21 cellular contexts compared by ENCODE assay signal in the genomic region with DNA sequence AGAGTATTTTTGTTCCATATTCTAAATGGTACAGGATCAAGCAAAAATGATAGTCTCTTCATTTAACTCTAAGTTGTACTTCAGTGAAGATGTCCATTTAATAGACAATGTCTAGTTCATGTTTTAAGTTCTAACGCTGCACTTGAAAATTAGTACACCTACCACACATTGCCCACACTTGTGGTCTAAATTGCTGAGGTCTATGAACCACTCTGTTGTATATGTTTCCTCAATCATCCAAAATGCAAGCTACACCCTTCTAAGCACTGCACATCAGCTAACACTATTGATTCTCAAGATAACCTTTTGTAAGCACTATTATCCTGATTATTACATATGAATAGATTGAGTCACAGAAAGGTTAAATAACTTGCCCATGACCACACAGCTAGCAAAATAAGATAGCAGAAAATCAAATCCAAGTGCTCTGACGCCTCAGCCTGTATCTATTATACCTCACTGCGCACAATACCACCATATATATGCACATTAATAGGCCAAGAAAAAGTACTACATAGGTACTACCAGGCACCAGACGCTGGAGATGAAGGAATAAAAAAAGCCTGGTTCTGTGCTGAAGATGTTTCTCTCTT.
"Had no signal": no experiment of that assay in that cellular context is flagged by ENCODE, and none has a peak within 500 bp of the region (broad histone marks: within the 10 kb centered on the region; RNA-seq: fewer than 3 reads in every experiment).

No MANE protein-coding gene starts in this region.

- DNase-seq: activated CD4-positive, alpha-beta T cell treated with anti-CD3 and anti-CD28 coated beads, Interleukin-2, amount 10 ng/mL, durations not matched to agents 24 days and 14 days; activated CD4-positive, CD25-positive, alpha-beta regulatory T cell; activated CD8-positive, alpha-beta memory T cell treated with anti-CD3 and anti-CD28 coated beads for 24 hours; activated CD8-positive, alpha-beta memory T cell treated with anti-CD3 and anti-CD28 coated beads, Interleukin-2, amount 50 U/mL, for 48 hours; activated effector memory CD4-positive, alpha-beta T cell treated with Interleukin-2 at 50 U/mL for 16 hours; activated naive CD4-positive, alpha-beta T cell treated with anti-CD3 and anti-CD28 coated beads, Interleukin-2, amount 10 ng/mL, durations not matched to agents 7 days and 5 days; activated naive CD8-positive, alpha-beta T cell treated with anti-CD3 and anti-CD28 coated beads, Interleukin-2, amount 50 U/mL, for 24 hours; activated T-cell treated with anti-CD3 and anti-CD28 coated beads, Interleukin-2, amount 50 U/mL, for 48 hours; aorta; effector CD8-positive, alpha-beta T cell; esophagus squamous epithelium; left colon; lower lobe of right lung; occipital lobe; posterior cingulate gyrus; spleen; stimulated activated CD4-positive, alpha-beta T cell treated with anti-CD3 and anti-CD28 coated beads, Interleukin-4, amount 100 ng/mL, for 4 hours; stimulated activated naive CD4-positive, alpha-beta T cell; substantia nigra; SW 1271; tibial artery had no signal

- H3K36me3 Mint-ChIP-seq: activated naive CD4-positive, alpha-beta T cell treated with anti-CD3 and anti-CD28 coated beads, Interleukin-2, amount 10 ng/mL, durations not matched to agents 7 days and 5 days had no signal

- H3K4me3 Mint-ChIP-seq: activated CD4-positive, alpha-beta T cell treated with anti-CD3 and anti-CD28 coated beads, Interleukin-2, amount 10 ng/mL, durations not matched to agents 24 days and 14 days; activated naive CD4-positive, alpha-beta T cell treated with anti-CD3 and anti-CD28 coated beads, Interleukin-2, amount 10 ng/mL, durations not matched to agents 7 days and 5 days; activated naive CD8-positive, alpha-beta T cell treated with anti-CD3 and anti-CD28 coated beads, Interleukin-2, amount 50 U/mL, for 24 hours had no signal

- H3K27ac Mint-ChIP-seq: activated CD4-positive, alpha-beta T cell treated with anti-CD3 and anti-CD28 coated beads, Interleukin-2, amount 10 ng/mL, durations not matched to agents 24 days and 14 days; activated naive CD4-positive, alpha-beta T cell treated with anti-CD3 and anti-CD28 coated beads, Interleukin-2, amount 10 ng/mL, durations not matched to agents 7 days and 5 days had no signal

- H3K9me3 Mint-ChIP-seq: activated CD4-positive, alpha-beta T cell treated with anti-CD3 and anti-CD28 coated beads, Interleukin-2, amount 10 ng/mL, durations not matched to agents 24 days and 14 days; activated naive CD4-positive, alpha-beta T cell treated with anti-CD3 and anti-CD28 coated beads, Interleukin-2, amount 10 ng/mL, durations not matched to agents 7 days and 5 days; activated naive CD8-positive, alpha-beta T cell treated with anti-CD3 and anti-CD28 coated beads, Interleukin-2, amount 50 U/mL, for 24 hours had no signal

- ATAC-seq: activated naive CD8-positive, alpha-beta T cell treated with anti-CD3 and anti-CD28 coated beads, Interleukin-2, amount 50 U/mL, for 24 hours; left colon; lower lobe of right lung had no signal
